In the genomic region with DNA sequence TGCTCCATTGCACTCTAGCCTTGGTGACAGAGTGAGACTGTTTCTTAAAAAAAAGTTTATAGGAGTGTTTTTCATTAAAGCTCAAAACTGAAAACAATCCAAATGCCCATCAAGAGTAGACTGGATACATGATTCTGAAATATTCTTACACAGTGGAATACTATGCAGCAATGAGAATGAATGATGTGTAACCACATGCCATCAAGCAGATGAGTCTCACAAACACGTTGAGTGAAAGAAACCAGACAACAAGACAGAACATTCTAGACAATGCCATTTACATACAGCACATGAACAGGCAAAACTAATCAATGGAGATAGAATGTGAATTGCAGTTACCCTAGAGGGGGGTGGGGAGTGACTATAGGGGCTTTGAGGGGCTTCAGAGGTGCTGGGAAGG, we compare ENCODE assay signal across 27 cellular contexts.
"Had no signal": no experiment of that assay in that cellular context is flagged by ENCODE, and none has a peak within 500 bp of the region (broad histone marks: within the 10 kb centered on the region; RNA-seq: fewer than 3 reads in every experiment).

No MANE protein-coding gene starts in this region.

- ATAC-seq: activated CD4-positive, alpha-beta T cell treated with anti-CD3 and anti-CD28 coated beads for 36 hours; activated naive CD4-positive, alpha-beta T cell treated with anti-CD3 and anti-CD28 coated beads, Interleukin-2, amount 50 U/mL, for 72 hours; activated T-helper 17 cell treated with anti-CD3 and anti-CD28 coated beads, Interleukin-2, amount 50 U/mL, for 72 hours; body of pancreas had no signal

- DNase-seq: activated CD4-positive, alpha-beta memory T cell treated with anti-CD3 and anti-CD28 coated beads for 36 hours; activated CD4-positive, alpha-beta T cell treated with anti-CD3 and anti-CD28 coated beads for 36 hours; activated CD4-positive, alpha-beta T cell treated with anti-CD3 and anti-CD28 coated beads, Interleukin-2, amount 50 U/mL, for 1 hour; activated CD8-positive, alpha-beta memory T cell treated with anti-CD3 and anti-CD28 coated beads, Interleukin-2, amount 50 U/mL, for 4 hours; activated effector memory CD4-positive, alpha-beta T cell treated with anti-CD3 and anti-CD28 coated beads, Interleukin-2, amount 50 U/mL, for 16 hours; activated naive CD4-positive, alpha-beta T cell; activated T-cell treated with anti-CD3 and anti-CD28 coated beads for 4 hours; activated T-cell treated with anti-CD3 and anti-CD28 coated beads, Interleukin-2, amount 50 U/mL, for 48 hours; body of pancreas; caudate nucleus; cerebellar nuclear complex; NCI-H1436 treated with DMSO at 0.1 percent for 48 hours; NCI-H1694 treated with DMSO at 0.1 percent for 48 hours; NCI-H2029; NCI-H2107; NCI-H2171; NCI-H510A; NCI-H526; NCI-H748 treated with DMSO at 0.1 percent for 48 hours; NK-92 treated with Interleukin-12 subunit alpha and Interleukin-12 subunit beta, amount 100 ng/mL, for 24 hours; Right ventricle myocardium superior; SK-N-SH had no signal

- H3K9me3 ChIP-seq: adrenal gland, body of pancreas, SK-N-SH had no signal

- H3K4me3 Mint-ChIP-seq: activated CD4-positive, alpha-beta memory T cell treated with anti-CD3 and anti-CD28 coated beads for 36 hours; activated CD4-positive, alpha-beta T cell treated with anti-CD3 and anti-CD28 coated beads for 36 hours; activated T-helper 17 cell treated with anti-CD3 and anti-CD28 coated beads, Interleukin-2, amount 50 U/mL, for 72 hours; T-helper 1 cell treated with Interleukin-12 subunit alpha and Interleukin-12 subunit beta and Interleukin-4 antibody, amounts not matched to agents 30 μg/mL and 1 μg/mL, for 36 hours; T-helper 2 cell treated with Interferon-gamma antibody and Interleukin-4, amounts not matched to agents 5 μg/mL and 100 μg/mL, for 36 hours had no signal

- H3K27ac Mint-ChIP-seq: activated naive CD4-positive, alpha-beta T cell treated with anti-CD3 and anti-CD28 coated beads, Interleukin-2, amount 50 U/mL, for 72 hours; activated T-helper 17 cell treated with anti-CD3 and anti-CD28 coated beads, Interleukin-2, amount 50 U/mL, for 72 hours; T-helper 1 cell treated with Interleukin-12 subunit alpha and Interleukin-12 subunit beta and Interleukin-4 antibody, amounts not matched to agents 30 μg/mL and 1 μg/mL, for 36 hours; T-helper 2 cell treated with Interferon-gamma antibody and Interleukin-4, amounts not matched to agents 5 μg/mL and 100 μg/mL, for 36 hours had no signal

- H3K27ac ChIP-seq: adrenal gland, body of pancreas had no signal

- H3K27me3 Mint-ChIP-seq: activated CD4-positive, alpha-beta memory T cell treated with anti-CD3 and anti-CD28 coated beads for 36 hours; activated CD4-positive, alpha-beta T cell treated with anti-CD3 and anti-CD28 coated beads for 36 hours; activated T-helper 17 cell treated with anti-CD3 and anti-CD28 coated beads, Interleukin-2, amount 50 U/mL, for 72 hours had no signal

- H3K4me1 ChIP-seq: adrenal gland, body of pancreas had no signal

- H3K4me2 ChIP-seq: SK-N-SH had no signal

- H3K36me3 ChIP-seq: adrenal gland had no signal

- H3K9me2 ChIP-seq: SK-N-SH had no signal

- H3K9me3 Mint-ChIP-seq: activated naive CD4-positive, alpha-beta T cell treated with anti-CD3 and anti-CD28 coated beads, Interleukin-2, amount 50 U/mL, for 72 hours; activated T-helper 17 cell treated with anti-CD3 and anti-CD28 coated beads, Interleukin-2, amount 50 U/mL, for 72 hours had no signal

- H3K27me3 ChIP-seq: adrenal gland, body of pancreas had no signal

- H3K9ac ChIP-seq: SK-N-SH had no signal

- H3K4me3 ChIP-seq: adrenal gland, body of pancreas had no signal
